ENCODE assay signal across 1 cellular context in the genomic region with DNA sequence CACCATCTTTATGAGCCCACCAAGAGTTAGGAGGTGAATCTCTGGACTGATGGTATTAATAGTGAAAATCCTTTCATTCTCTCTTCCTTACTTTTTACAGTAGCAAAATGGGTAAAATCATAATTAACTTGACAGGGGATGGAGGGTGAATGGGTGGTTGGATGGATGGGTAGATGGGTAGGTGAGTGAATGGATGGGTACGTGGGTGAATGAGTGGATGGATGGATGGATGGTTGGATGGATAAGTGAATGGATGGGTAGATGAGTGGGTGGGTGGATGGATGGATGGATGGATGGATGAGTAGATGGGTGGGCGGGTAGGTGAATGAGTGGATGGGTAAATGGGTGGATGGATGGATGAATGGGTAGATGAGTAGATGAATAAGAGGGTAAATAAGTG.
TF ChIP-seq lines count a peak whose summit lies in the region.

No MANE protein-coding gene starts in this region.

TF ChIP-seq in K562, 482 proteins besides CTCF, POLR2A, EP300 and RAD21 (continued from another document):
- TF ChIP-seq ZBTB40 (IDR thresholded peaks at IDR 0.05) (no peak), ZBTB40 (CRISPR knock-in tag; IDR thresholded peaks at IDR 0.05) (no peak)
